ENCODE assay signal across 27 cellular contexts in genomic region chr7:135682191-135682590, GRCh38. TPM values are rescaled to one million over a fixed set of nuclear protein-coding genes. Genes with fewer than 3 reads are reported as not detected.
A peak's percentile ranks its signal among the peaks of the same experiment; 100 is the strongest.
DNase-seq lines count a peak whose midpoint lies in the region; ATAC-seq and TF ChIP-seq lines count a peak whose summit lies in the region.
"Had no signal": no experiment of that assay in that cellular context is flagged by ENCODE, and none has a peak within 500 bp of the region (broad histone marks: within the 10 kb centered on the region; RNA-seq: fewer than 3 reads in every experiment).

No MANE protein-coding gene starts in this region.

- peaks cover 22% of the 10 kb centered on the region for H3K4me1 ChIP-seq in cardiac muscle cell (ENCODE audit: low read depth)
- H3K4me1 ChIP-seq in right atrium auricular region = peaks cover 0 to 33% of the 10 kb centered on the region in 2 donors
- peaks cover 14% of the 10 kb centered on the region for H3K4me1 ChIP-seq in mesendoderm (ENCODE audit: control insufficient read depth, low read depth, low read length)
- H3K4me1 ChIP-seq: BLaER1, HAP-1 had no signal

- TF ChIP-seq CTCF in cardiac muscle cell (IDR thresholded peaks at IDR 0.05; ENCODE audit: low read depth, low read length) (no peak), right atrium auricular region (IDR thresholded peaks at IDR 0.05) (no peak)

- H3K27me3 ChIP-seq in cardiac muscle cell (no peaks in the 10 kb centered on the region), right atrium auricular region (no peaks in the 10 kb centered on the region), mesendoderm (ENCODE audit: insufficient read depth, low read length, poor library complexity) (no peaks in the 10 kb centered on the region)
- H3K27me3 ChIP-seq: BLaER1, esophagus squamous epithelium, gastrocnemius medialis had no signal

- H3K56ac ChIP-seq in mesendoderm (ENCODE audit: low read length) = no peak overlapping the region

- DNase-seq in cardiac muscle cell (ENCODE audit: low read depth in 1 of 2, low spot score in 1 of 2) = no peak
- DNase-seq in right atrium auricular region (ENCODE audit: low spot score) = no peak
- peak; percentile 10 for DNase-seq in cerebellar cortex (ENCODE audit: low spot score)
- no peak for DNase-seq in mesendoderm
- DNase-seq in hippocampal formation (lab: John Stamatoyannopoulos, UW) = no peak
- no peak for DNase-seq in left lobe of liver (ENCODE audit: low spot score)
- DNase-seq in C1 segment of cervical spinal cord (lab: John Stamatoyannopoulos, UW) = no peak
- DNase-seq in middle frontal gyrus (ENCODE audit: extremely low spot score, low spot score) = no peak
- DNase-seq: activated CD4-positive, alpha-beta T cell treated with anti-CD3 and anti-CD28 coated beads, Interleukin-2, amount 50 U/mL, for 4 hours; activated CD8-positive, alpha-beta memory T cell treated with anti-CD3 and anti-CD28 coated beads, Interleukin-2, amount 50 U/mL, for 48 hours; activated naive CD8-positive, alpha-beta T cell treated with anti-CD3 and anti-CD28 coated beads, Interleukin-2, amount 10 ng/mL, durations not matched to agents 7 days and 5 days; Calu3; effector memory CD4-positive, alpha-beta T cell; esophagus squamous epithelium; gastrocnemius medialis; NCI-H1092 treated with DMSO at 0.1 percent for 48 hours; NCI-H2029; NCI-H82; psoas muscle; SHP77 had no signal

- no peak overlapping the region for H4K8ac ChIP-seq in mesendoderm (ENCODE audit: low read depth, low read length)

- H4K5ac ChIP-seq in mesendoderm (ENCODE audit: low read length) = no peak overlapping the region

- no peak for ATAC-seq in left lobe of liver
- ATAC-seq: gastrocnemius medialis, psoas muscle had no signal

- H3K79me2 ChIP-seq in mesendoderm (ENCODE audit: control insufficient read depth, insufficient read depth, low read length) = peaks cover 2% of the 10 kb centered on the region

- no peak overlapping the region for H3K4me3 ChIP-seq in cardiac muscle cell
- no peak overlapping the region for H3K4me3 ChIP-seq in right atrium auricular region
- H3K4me3 ChIP-seq in mesendoderm (ENCODE audit: low read length) = no peak overlapping the region
- H3K4me3 ChIP-seq: BLaER1, esophagus squamous epithelium, gastrocnemius medialis, HAP-1, psoas muscle, skin epidermis had no signal

- no peak overlapping the region for H2AK5ac ChIP-seq in mesendoderm (ENCODE audit: low read length)

- no peak overlapping the region for H3K4me2 ChIP-seq in mesendoderm (ENCODE audit: low read length)
- H3K4me2 ChIP-seq: BLaER1 had no signal

- WGBS in mesendoderm (ENCODE audit: extremely low coverage, insufficient coverage, low lambda C conversion rate) = no CpG with 5 or more reads among the region's 3 CpGs

- peak overlapping the region; percentile 35 for H3K23ac ChIP-seq in mesendoderm (ENCODE audit: low read length)

- H2BK15ac ChIP-seq in mesendoderm (replicated peaks; ENCODE audit: low read depth) = no peak overlapping the region

- no peak overlapping the region for H3K4ac ChIP-seq in mesendoderm (ENCODE audit: low read depth, low read length)

- no peak overlapping the region for H3K18ac ChIP-seq in mesendoderm (ENCODE audit: low read length)

- H3K9ac ChIP-seq in mesendoderm (ENCODE audit: low read length) = no peak overlapping the region
- H3K9ac ChIP-seq: BLaER1 had no signal

- no peak overlapping the region for H2BK5ac ChIP-seq in mesendoderm (ENCODE audit: low read length)

- H3K36me3 ChIP-seq in cardiac muscle cell (peaks cover under 1% of the 10 kb centered on the region), right atrium auricular region (peaks cover 10% of the 10 kb centered on the region), mesendoderm (ENCODE audit: control insufficient read depth, insufficient read depth, low read length) (no peaks in the 10 kb centered on the region)
- H3K36me3 ChIP-seq: gastrocnemius medialis, HAP-1 had no signal

- H3K79me1 ChIP-seq in mesendoderm (ENCODE audit: low read length) = peaks cover 8% of the 10 kb centered on the region

- H3K9me3 ChIP-seq in cardiac muscle cell (ENCODE audit: low read depth) = no peaks in the 10 kb centered on the region
- H3K9me3 ChIP-seq in right atrium auricular region = no peaks in the 10 kb centered on the region
- H3K9me3 ChIP-seq: BLaER1, esophagus squamous epithelium, gastrocnemius medialis, HAP-1, psoas muscle had no signal

- H3K27ac ChIP-seq in cardiac muscle cell (peak overlapping the region; percentile 86), right atrium auricular region (peak overlapping the region in 1 of 2 donors; percentile 51), mesendoderm (ENCODE audit: low read depth, low read length) (no peak overlapping the region)
- H3K27ac ChIP-seq: BLaER1, gastrocnemius medialis, psoas muscle had no signal

- H2BK120ac ChIP-seq in mesendoderm (ENCODE audit: low read depth, low read length) = no peak overlapping the region

RNA-seq across cellular contexts. Expression of gene STMP1, which starts 19.9 kb away (rescaled TPM):
- total RNA-seq in cardiac muscle cell (11.6 and 17.7 TPM in 2 replicates), right atrium auricular region (10 to 100 TPM; 11.9 to 13.4 TPM), left lobe of liver (12.5 TPM)
- 75.7 and 91.1 TPM in 2 replicates for polyA plus RNA-seq in cardiac muscle cell
- 36.7 TPM for polyA plus RNA-seq in mesendoderm (2013, experiment 1 of 2)
- 36.6 TPM for polyA plus RNA-seq in mesendoderm (2013, experiment 2 of 2)

RNA-seq across cellular contexts. Expression of gene SLC13A4, which starts 45.8 kb away (rescaled TPM):
- 0.12 and 0.25 TPM in 2 replicates for total RNA-seq in cardiac muscle cell
- 3.3 and 3.9 TPM in 2 replicates for polyA plus RNA-seq in cardiac muscle cell
- under 1 TPM in 1 of 2 donors, not detected in 1; 0.12 TPM for total RNA-seq in right atrium auricular region
- polyA plus RNA-seq in mesendoderm (2013, experiment 1 of 2) = 2.7 TPM
- 2.5 TPM for polyA plus RNA-seq in mesendoderm (2013, experiment 2 of 2)
- total RNA-seq in left lobe of liver = 0.35 TPM
- total RNA-seq: A673; activated naive CD8-positive, alpha-beta T cell treated with anti-CD3 and anti-CD28 coated beads, Interleukin-2, amount 10 ng/mL, durations not matched to agents 7 days and 5 days; activated T-helper 2 cell treated with anti-CD3 and anti-CD28 coated beads, Interferon-gamma antibody, Interleukin-2, Interleukin-4, amounts not matched to agents 10 μg/mL and 5 μg/mL and 100 μg/mL, durations not matched to agents 14 hours and 24 hours and 36 hours; Calu3; Daoy; gastrocnemius medialis; OCI-LY7; psoas muscle had no signal
